In the genomic region with DNA sequence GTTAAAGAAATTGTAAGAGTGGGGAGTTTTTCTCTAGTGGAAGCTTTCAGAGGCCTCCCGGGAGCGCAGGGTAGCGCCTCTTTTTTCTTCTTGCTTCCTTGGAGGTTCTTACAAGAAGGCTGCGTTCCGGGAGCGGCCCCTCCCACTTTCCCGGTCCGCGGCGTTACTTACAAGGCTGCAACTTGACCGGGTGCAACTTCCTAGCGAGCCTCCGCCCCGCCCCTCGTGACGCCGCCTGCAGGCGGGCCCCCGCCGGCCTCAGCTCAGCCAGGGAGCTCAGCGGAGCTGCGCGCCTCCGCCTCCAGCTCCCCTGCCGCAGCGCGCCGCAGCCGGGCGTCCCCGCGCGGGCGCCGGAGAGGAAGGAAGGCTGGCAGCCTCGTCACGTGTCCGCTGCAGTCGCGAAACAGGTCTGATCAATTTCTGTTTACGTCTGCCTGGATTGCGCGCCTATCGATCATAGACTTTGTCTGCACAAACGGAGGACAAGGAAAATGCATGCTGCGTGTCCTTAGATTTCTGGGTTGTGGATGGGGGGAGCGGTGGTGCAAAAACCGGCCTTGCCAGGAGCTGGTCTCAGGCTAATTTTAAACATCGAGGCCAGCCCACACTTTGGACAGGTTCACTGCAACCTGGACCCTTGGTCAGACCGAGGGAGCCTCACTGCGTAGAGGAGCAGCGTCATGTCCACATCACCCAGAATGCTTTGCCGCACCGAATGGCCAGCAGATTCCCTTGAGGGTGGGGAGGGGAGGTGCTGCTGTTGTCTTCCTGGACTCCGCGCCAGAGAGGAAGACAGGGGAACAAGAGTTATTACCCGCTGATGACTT, we compare ENCODE assay signal across 1 cellular context.
TF ChIP-seq lines count a peak whose summit lies in the region.

A gene with protein sequence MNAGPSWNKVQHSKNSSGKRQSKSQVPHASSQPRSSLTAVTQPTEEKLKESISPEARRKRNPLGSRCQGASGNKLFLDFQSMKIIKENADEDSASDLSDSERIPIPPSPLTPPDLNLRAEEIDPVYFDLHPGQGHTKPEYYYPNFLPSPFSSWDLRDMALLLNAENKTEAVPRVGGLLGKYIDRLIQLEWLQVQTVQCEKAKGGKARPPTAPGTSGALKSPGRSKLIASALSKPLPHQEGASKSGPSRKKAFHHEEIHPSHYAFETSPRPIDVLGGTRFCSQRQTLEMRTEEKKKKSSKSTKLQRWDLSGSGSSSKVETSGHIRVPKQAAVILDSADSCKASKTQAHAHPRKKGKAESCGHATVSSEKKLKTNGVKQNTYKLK (plus strand): TSS at position 261 of the 827 bp plus-strand sequence. CDS start 3,555 bp downstream, outside the sequence.
A gene with protein sequence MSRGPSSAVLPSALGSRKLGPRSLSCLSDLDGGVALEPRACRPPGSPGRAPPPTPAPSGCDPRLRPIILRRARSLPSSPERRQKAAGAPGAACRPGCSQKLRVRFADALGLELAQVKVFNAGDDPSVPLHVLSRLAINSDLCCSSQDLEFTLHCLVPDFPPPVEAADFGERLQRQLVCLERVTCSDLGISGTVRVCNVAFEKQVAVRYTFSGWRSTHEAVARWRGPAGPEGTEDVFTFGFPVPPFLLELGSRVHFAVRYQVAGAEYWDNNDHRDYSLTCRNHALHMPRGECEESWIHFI (minus strand): TSS at position 177 of the 827 bp plus-strand sequence. CDS start 374 bp downstream, outside the sequence.

TF ChIP-seq in HepG2, 621 proteins besides CTCF, POLR2A, EP300 and RAD21 (continued from another document and continues in another):
- TF ChIP-seq, protein P1, sequence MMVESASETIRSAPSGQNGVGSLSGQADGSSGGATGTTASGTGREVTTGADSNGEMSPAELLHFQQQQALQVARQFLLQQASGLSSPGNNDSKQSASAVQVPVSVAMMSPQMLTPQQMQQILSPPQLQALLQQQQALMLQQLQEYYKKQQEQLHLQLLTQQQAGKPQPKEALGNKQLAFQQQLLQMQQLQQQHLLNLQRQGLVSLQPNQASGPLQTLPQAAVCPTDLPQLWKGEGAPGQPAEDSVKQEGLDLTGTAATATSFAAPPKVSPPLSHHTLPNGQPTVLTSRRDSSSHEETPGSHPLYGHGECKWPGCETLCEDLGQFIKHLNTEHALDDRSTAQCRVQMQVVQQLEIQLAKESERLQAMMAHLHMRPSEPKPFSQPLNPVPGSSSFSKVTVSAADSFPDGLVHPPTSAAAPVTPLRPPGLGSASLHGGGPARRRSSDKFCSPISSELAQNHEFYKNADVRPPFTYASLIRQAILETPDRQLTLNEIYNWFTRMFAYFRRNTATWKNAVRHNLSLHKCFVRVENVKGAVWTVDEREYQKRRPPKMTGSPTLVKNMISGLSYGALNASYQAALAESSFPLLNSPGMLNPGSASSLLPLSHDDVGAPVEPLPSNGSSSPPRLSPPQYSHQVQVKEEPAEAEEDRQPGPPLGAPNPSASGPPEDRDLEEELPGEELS (CRISPR knock-in tag; IDR thresholded peaks at IDR 0.05), result peak; percentile 57
- TF ChIP-seq, protein P2, sequence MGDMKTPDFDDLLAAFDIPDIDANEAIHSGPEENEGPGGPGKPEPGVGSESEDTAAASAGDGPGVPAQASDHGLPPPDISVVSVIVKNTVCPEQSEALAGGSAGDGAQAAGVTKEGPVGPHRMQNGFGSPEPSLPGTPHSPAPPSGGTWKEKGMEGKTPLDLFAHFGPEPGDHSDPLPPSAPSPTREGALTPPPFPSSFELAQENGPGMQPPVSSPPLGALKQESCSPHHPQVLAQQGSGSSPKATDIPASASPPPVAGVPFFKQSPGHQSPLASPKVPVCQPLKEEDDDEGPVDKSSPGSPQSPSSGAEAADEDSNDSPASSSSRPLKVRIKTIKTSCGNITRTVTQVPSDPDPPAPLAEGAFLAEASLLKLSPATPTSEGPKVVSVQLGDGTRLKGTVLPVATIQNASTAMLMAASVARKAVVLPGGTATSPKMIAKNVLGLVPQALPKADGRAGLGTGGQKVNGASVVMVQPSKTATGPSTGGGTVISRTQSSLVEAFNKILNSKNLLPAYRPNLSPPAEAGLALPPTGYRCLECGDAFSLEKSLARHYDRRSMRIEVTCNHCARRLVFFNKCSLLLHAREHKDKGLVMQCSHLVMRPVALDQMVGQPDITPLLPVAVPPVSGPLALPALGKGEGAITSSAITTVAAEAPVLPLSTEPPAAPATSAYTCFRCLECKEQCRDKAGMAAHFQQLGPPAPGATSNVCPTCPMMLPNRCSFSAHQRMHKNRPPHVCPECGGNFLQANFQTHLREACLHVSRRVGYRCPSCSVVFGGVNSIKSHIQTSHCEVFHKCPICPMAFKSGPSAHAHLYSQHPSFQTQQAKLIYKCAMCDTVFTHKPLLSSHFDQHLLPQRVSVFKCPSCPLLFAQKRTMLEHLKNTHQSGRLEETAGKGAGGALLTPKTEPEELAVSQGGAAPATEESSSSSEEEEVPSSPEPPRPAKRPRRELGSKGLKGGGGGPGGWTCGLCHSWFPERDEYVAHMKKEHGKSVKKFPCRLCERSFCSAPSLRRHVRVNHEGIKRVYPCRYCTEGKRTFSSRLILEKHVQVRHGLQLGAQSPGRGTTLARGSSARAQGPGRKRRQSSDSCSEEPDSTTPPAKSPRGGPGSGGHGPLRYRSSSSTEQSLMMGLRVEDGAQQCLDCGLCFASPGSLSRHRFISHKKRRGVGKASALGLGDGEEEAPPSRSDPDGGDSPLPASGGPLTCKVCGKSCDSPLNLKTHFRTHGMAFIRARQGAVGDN (CRISPR knock-in tag; IDR thresholded peaks at IDR 0.05), result peak; percentile 99
- TF ChIP-seq SP4 (CRISPR knock-in tag; IDR thresholded peaks at IDR 0.05), result peak; percentile 81
- no peak for TF ChIP-seq MAFG (CRISPR knock-in tag; IDR thresholded peaks at IDR 0.05)
- TF ChIP-seq ZNF749 (CRISPR knock-in tag; IDR thresholded peaks at IDR 0.05; ENCODE audit: borderline replicate concordance), result no peak
- peak; percentile 87 for TF ChIP-seq HNF4A (CRISPR knock-in tag; IDR thresholded peaks at IDR 0.05)
- TF ChIP-seq, protein P3, sequence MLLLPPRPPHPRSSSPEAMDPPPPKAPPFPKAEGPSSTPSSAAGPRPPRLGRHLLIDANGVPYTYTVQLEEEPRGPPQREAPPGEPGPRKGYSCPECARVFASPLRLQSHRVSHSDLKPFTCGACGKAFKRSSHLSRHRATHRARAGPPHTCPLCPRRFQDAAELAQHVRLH (CRISPR knock-in tag; IDR thresholded peaks at IDR 0.05; ENCODE audit: borderline replicate concordance, low read depth), result peak; percentile 75; the same call in 1 of the 2 replicates
- TF ChIP-seq ADNP (CRISPR knock-in tag; IDR thresholded peaks at IDR 0.05), result no peak
- TF ChIP-seq NCOA2 (CRISPR knock-in tag; IDR thresholded peaks at IDR 0.05), result 0 out of 2 replicates have a peak, but pooled peaks have one; percentile 7
- peak; percentile 61; the same call in 1 of the 2 replicates for TF ChIP-seq RFX5 (IDR thresholded peaks at IDR 0.05; ENCODE audit: low read depth, low read length)
- peak; percentile 88 for TF ChIP-seq ATF7-NPFF (CRISPR knock-in tag; IDR thresholded peaks at IDR 0.05; ENCODE audit: low read depth)
- TF ChIP-seq ZMAT3 (CRISPR knock-in tag; conservative IDR thresholded peaks at IDR 0.05), result peak; percentile 82; the same call in 1 of the 2 replicates
- peak; percentile 40; the same call in 1 of the 2 replicates for TF ChIP-seq ZKSCAN1 (IDR thresholded peaks at IDR 0.05; ENCODE audit: low read length)
- no peak; the same call in 1 of the 2 replicates for TF ChIP-seq ZFP90 (CRISPR knock-in tag; IDR thresholded peaks at IDR 0.05; ENCODE audit: borderline replicate concordance)
- TF ChIP-seq ZNF605 (CRISPR knock-in tag; IDR thresholded peaks at IDR 0.05), result peak; percentile 89
- TF ChIP-seq, protein P4, sequence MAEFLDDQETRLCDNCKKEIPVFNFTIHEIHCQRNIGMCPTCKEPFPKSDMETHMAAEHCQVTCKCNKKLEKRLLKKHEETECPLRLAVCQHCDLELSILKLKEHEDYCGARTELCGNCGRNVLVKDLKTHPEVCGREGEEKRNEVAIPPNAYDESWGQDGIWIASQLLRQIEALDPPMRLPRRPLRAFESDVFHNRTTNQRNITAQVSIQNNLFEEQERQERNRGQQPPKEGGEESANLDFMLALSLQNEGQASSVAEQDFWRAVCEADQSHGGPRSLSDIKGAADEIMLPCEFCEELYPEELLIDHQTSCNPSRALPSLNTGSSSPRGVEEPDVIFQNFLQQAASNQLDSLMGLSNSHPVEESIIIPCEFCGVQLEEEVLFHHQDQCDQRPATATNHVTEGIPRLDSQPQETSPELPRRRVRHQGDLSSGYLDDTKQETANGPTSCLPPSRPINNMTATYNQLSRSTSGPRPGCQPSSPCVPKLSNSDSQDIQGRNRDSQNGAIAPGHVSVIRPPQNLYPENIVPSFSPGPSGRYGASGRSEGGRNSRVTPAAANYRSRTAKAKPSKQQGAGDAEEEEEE (CRISPR knock-in tag; IDR thresholded peaks at IDR 0.05; ENCODE audit: borderline replicate concordance), result no peak
- TF ChIP-seq ZNF274 (CRISPR knock-in tag; IDR thresholded peaks at IDR 0.05), result peak; percentile 95
- TF ChIP-seq, protein P5, sequence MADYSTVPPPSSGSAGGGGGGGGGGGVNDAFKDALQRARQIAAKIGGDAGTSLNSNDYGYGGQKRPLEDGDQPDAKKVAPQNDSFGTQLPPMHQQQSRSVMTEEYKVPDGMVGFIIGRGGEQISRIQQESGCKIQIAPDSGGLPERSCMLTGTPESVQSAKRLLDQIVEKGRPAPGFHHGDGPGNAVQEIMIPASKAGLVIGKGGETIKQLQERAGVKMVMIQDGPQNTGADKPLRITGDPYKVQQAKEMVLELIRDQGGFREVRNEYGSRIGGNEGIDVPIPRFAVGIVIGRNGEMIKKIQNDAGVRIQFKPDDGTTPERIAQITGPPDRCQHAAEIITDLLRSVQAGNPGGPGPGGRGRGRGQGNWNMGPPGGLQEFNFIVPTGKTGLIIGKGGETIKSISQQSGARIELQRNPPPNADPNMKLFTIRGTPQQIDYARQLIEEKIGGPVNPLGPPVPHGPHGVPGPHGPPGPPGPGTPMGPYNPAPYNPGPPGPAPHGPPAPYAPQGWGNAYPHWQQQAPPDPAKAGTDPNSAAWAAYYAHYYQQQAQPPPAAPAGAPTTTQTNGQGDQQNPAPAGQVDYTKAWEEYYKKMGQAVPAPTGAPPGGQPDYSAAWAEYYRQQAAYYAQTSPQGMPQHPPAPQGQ (CRISPR knock-in tag; IDR thresholded peaks at IDR 0.05; ENCODE audit: borderline replicate concordance), result no peak
- TF ChIP-seq ZNF143 (CRISPR knock-in tag; IDR thresholded peaks at IDR 0.05), result peak; percentile 93
- 0 out of 2 replicates have a peak, but pooled peaks have one; percentile 64 for TF ChIP-seq ZBTB38 (CRISPR knock-in tag; IDR thresholded peaks at IDR 0.05)
- TF ChIP-seq, protein P6, sequence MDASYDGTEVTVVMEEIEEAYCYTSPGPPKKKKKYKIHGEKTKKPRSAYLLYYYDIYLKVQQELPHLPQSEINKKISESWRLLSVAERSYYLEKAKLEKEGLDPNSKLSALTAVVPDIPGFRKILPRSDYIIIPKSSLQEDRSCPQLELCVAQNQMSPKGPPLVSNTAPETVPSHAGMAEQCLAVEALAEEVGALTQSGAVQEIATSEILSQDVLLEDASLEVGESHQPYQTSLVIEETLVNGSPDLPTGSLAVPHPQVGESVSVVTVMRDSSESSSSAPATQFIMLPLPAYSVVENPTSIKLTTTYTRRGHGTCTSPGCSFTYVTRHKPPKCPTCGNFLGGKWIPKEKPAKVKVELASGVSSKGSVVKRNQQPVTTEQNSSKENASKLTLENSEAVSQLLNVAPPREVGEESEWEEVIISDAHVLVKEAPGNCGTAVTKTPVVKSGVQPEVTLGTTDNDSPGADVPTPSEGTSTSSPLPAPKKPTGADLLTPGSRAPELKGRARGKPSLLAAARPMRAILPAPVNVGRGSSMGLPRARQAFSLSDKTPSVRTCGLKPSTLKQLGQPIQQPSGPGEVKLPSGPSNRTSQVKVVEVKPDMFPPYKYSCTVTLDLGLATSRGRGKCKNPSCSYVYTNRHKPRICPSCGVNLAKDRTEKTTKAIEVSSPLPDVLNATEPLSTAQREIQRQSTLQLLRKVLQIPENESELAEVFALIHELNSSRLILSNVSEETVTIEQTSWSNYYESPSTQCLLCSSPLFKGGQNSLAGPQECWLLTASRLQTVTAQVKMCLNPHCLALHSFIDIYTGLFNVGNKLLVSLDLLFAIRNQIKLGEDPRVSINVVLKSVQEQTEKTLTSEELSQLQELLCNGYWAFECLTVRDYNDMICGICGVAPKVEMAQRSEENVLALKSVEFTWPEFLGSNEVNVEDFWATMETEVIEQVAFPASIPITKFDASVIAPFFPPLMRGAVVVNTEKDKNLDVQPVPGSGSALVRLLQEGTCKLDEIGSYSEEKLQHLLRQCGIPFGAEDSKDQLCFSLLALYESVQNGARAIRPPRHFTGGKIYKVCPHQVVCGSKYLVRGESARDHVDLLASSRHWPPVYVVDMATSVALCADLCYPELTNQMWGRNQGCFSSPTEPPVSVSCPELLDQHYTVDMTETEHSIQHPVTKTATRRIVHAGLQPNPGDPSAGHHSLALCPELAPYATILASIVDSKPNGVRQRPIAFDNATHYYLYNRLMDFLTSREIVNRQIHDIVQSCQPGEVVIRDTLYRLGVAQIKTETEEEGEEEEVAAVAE (CRISPR knock-in tag; IDR thresholded peaks at IDR 0.05; ENCODE audit: borderline replicate concordance), result peak; percentile 73; the same call in 1 of the 2 replicates
- 0 out of 2 replicates have a peak, but pooled peaks have one; percentile 30 for TF ChIP-seq ZNF260 (CRISPR knock-in tag; IDR thresholded peaks at IDR 0.05; ENCODE audit: borderline replicate concordance, low read depth)
- TF ChIP-seq FOXP1 (IDR thresholded peaks at IDR 0.05), result no peak
- peak; percentile 10 for TF ChIP-seq FOXP1 (CRISPR knock-in tag; IDR thresholded peaks at IDR 0.05)
- TF ChIP-seq ISL2 (CRISPR knock-in tag; IDR thresholded peaks at IDR 0.05), result no peak; the same call in none of the 2 replicates
- TF ChIP-seq, protein P7, sequence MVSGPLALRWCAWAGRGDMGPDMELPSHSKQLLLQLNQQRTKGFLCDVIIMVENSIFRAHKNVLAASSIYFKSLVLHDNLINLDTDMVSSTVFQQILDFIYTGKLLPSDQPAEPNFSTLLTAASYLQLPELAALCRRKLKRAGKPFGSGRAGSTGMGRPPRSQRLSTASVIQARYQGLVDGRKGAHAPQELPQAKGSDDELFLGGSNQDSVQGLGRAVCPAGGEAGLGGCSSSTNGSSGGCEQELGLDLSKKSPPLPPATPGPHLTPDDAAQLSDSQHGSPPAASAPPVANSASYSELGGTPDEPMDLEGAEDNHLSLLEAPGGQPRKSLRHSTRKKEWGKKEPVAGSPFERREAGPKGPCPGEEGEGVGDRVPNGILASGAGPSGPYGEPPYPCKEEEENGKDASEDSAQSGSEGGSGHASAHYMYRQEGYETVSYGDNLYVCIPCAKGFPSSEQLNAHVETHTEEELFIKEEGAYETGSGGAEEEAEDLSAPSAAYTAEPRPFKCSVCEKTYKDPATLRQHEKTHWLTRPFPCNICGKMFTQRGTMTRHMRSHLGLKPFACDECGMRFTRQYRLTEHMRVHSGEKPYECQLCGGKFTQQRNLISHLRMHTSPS (CRISPR knock-in tag; IDR thresholded peaks at IDR 0.05; ENCODE audit: low read depth), result peak; percentile 28; the same call in 1 of the 2 replicates
- TF ChIP-seq ZFP36L1 (CRISPR knock-in tag; IDR thresholded peaks at IDR 0.05), result 0 out of 2 replicates have a peak, but pooled peaks have one; percentile 60
- peak; percentile 95 for TF ChIP-seq ZNF563 (CRISPR knock-in tag; IDR thresholded peaks at IDR 0.05)
- TF ChIP-seq IRF2 (CRISPR knock-in tag; IDR thresholded peaks at IDR 0.05), result peak; percentile 84
- no peak for TF ChIP-seq FLYWCH1 (CRISPR knock-in tag; IDR thresholded peaks at IDR 0.05)
- peak; percentile 81 for TF ChIP-seq ZNF737 (CRISPR knock-in tag; IDR thresholded peaks at IDR 0.05; ENCODE audit: borderline replicate concordance)
- TF ChIP-seq FOXA1 (IDR thresholded peaks at IDR 0.05), result no peak
- peak; percentile 55; the same call in 1 of the 2 replicates for TF ChIP-seq FOXA1 (CRISPR knock-in tag; IDR thresholded peaks at IDR 0.05)
- TF ChIP-seq JDP2 (CRISPR knock-in tag; IDR thresholded peaks at IDR 0.05; ENCODE audit: borderline replicate concordance), result no peak
- peak; percentile 95 for TF ChIP-seq ZNF781 (CRISPR knock-in tag; IDR thresholded peaks at IDR 0.05; ENCODE audit: borderline replicate concordance, not compliant biosample characterization)
- TF ChIP-seq ZNF562 (CRISPR knock-in tag; IDR thresholded peaks at IDR 0.05; ENCODE audit: borderline replicate concordance), result no peak
- TF ChIP-seq ZNF546 (CRISPR knock-in tag; conservative IDR thresholded peaks at IDR 0.05), result 0 out of 2 replicates have a peak, but pooled peaks have one; percentile 36
